ENCODE assay signal across 16 cellular contexts in the genomic region with DNA sequence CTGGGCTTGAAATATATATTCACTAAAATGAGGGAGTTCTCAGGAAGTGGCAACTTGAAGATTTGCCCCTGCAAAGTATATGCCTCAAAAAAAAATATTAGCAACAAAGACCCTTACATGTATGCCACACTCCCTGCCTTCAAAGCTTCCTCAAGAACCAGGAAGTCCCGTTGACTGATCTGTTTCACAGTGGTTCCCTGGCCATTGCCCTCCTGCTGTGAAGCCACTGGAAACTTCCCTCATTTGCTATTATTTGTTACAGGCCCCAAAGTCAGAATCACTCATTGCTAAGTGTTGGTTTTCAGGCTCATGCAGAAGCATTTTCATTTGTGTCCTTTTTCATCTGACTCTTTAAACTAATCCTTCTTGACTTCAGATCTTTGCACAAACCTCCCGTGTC.
"Had no signal": no experiment of that assay in that cellular context is flagged by ENCODE, and none has a peak within 500 bp of the region (broad histone marks: within the 10 kb centered on the region; RNA-seq: fewer than 3 reads in every experiment).

No MANE protein-coding gene starts in this region.

- H3K9me3 Mint-ChIP-seq: activated CD4-positive, alpha-beta memory T cell treated with anti-CD3 and anti-CD28 coated beads, Interleukin-2, amount 10 ng/mL, durations not matched to agents 7 days and 5 days; nephron had no signal

- H3K27me3 Mint-ChIP-seq: activated CD4-positive, alpha-beta memory T cell treated with anti-CD3 and anti-CD28 coated beads, Interleukin-2, amount 10 ng/mL, durations not matched to agents 7 days and 5 days; activated naive CD8-positive, alpha-beta T cell treated with anti-CD3 and anti-CD28 coated beads, Interleukin-2, amount 10 ng/mL, durations not matched to agents 7 days and 5 days had no signal

- H3K27ac Mint-ChIP-seq: activated CD4-positive, alpha-beta memory T cell treated with anti-CD3 and anti-CD28 coated beads, Interleukin-2, amount 10 ng/mL, durations not matched to agents 7 days and 5 days; activated naive CD8-positive, alpha-beta T cell treated with anti-CD3 and anti-CD28 coated beads, Interleukin-2, amount 10 ng/mL, durations not matched to agents 7 days and 5 days; activated T-cell treated with anti-CD3 and anti-CD28 coated beads, Interleukin-2, amount 50 U/mL, for 72 hours; nephron had no signal

- H3K4me1 ChIP-seq: breast epithelium, foreskin keratinocyte had no signal

- H3K9me3 ChIP-seq: breast epithelium, psoas muscle, spleen had no signal

- H3K4me3 Mint-ChIP-seq: activated CD4-positive, alpha-beta memory T cell treated with anti-CD3 and anti-CD28 coated beads, Interleukin-2, amount 10 ng/mL, durations not matched to agents 7 days and 5 days; activated naive CD8-positive, alpha-beta T cell treated with anti-CD3 and anti-CD28 coated beads, Interleukin-2, amount 10 ng/mL, durations not matched to agents 7 days and 5 days; activated T-cell treated with anti-CD3 and anti-CD28 coated beads, Interleukin-2, amount 50 U/mL, for 72 hours; nephron had no signal

- H3K27me3 ChIP-seq: breast epithelium, foreskin keratinocyte, spleen had no signal

- H3K4me1 Mint-ChIP-seq: activated CD4-positive, alpha-beta memory T cell treated with anti-CD3 and anti-CD28 coated beads, Interleukin-2, amount 10 ng/mL, durations not matched to agents 7 days and 5 days; activated naive CD8-positive, alpha-beta T cell treated with anti-CD3 and anti-CD28 coated beads, Interleukin-2, amount 10 ng/mL, durations not matched to agents 7 days and 5 days had no signal

- H3K36me3 Mint-ChIP-seq: activated naive CD8-positive, alpha-beta T cell treated with anti-CD3 and anti-CD28 coated beads, Interleukin-2, amount 10 ng/mL, durations not matched to agents 7 days and 5 days had no signal

- H3K36me3 ChIP-seq: breast epithelium, spleen had no signal

- ATAC-seq: activated T-cell treated with anti-CD3 and anti-CD28 coated beads, Interleukin-2, amount 50 U/mL, for 72 hours; foreskin keratinocyte; left cardiac atrium; psoas muscle; sciatic nerve had no signal

- H3K27ac ChIP-seq: breast epithelium, foreskin keratinocyte, psoas muscle, spleen had no signal

- H3K4me3 ChIP-seq: breast epithelium, lung, psoas muscle, spleen had no signal

- DNase-seq: activated CD4-positive, alpha-beta memory T cell treated with anti-CD3 and anti-CD28 coated beads, Interleukin-2, amount 10 ng/mL, durations not matched to agents 7 days and 5 days; activated gamma-delta T cell treated with Interleukin-2 at 50 U/mL for 16 hours; activated naive CD8-positive, alpha-beta T cell treated with anti-CD3 and anti-CD28 coated beads, Interleukin-2, amount 10 ng/mL, durations not matched to agents 7 days and 5 days; activated T-cell treated with anti-CD3 and anti-CD28 coated beads, Interleukin-2, amount 50 U/mL, for 72 hours; anterior cingulate cortex; foreskin keratinocyte; left cardiac atrium; psoas muscle; spleen; stimulated activated CD4-positive, alpha-beta T cell treated with anti-CD3 and anti-CD28 coated beads, Interleukin-1b, Interleukin-23, amount 100 ng/mL, for 48 hours; stimulated activated naive CD4-positive, alpha-beta T cell; trophoblast cell had no signal
